15 cellular contexts compared by ENCODE assay signal in the genomic region with DNA sequence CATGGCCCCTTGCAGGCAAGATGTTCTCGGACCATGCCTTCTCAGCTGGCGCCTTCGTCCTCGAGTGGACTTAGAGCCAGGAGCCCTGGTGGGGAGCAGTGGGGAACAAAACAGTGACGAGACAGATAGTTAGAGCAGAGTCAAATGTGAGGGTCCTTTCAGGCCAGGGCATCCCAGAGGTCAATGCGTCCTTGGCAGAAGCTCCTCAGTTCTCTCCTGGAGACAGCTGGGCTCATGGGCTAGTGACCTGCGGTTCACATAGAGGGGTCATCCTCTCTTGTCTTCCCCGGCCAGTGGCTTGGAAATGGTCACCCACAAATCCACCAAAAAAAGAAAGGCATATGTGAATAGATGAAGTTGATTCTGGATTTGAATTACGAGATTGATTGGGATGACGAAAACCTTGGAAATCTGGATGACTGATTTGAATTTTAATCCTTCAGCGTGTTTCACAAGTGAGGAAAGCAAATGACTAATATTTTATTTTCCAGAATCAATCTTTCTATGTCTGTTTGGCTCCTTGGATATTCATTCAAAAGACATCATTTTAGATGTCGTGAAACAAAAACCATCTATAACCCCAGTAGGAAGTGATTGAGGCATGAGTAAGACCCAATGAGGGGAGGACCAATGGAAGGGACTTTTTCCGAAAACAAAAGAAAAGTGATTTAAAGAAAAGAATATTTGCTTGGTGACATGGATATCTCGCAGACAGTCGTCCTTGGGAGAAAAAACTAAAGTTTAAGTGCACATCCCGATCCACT.
DNase-seq lines count a peak whose midpoint lies in the region; ATAC-seq and TF ChIP-seq lines count a peak whose summit lies in the region.
"Had no signal": no experiment of that assay in that cellular context is flagged by ENCODE, and none has a peak within 500 bp of the region (broad histone marks: within the 10 kb centered on the region; RNA-seq: fewer than 3 reads in every experiment).

No MANE protein-coding gene starts in this region.

- no peak for TF ChIP-seq POLR2A in sigmoid colon (IDR thresholded peaks at IDR 0.05)

- peak overlapping the region; percentile 100 for H3K27ac ChIP-seq in PC-3 (ENCODE audit: low read length)
- peak overlapping the region; percentile 47 to 70 for H3K27ac ChIP-seq in esophagus (ENCODE audit: low read depth in 2 of 2, low read length in 1 of 2)
- H3K27ac ChIP-seq in sigmoid colon = peak overlapping the region; percentile 51 to 75 (median 64)
- H3K27ac ChIP-seq: C4-2B, colonic mucosa, lower lobe of right lung had no signal

- WGBS in esophagus, 2 donors = 73 to 75% methylated on average over 16 of the region's 16 CpGs
- 89% methylated on average over 16 of the region's 16 CpGs for WGBS in sigmoid colon, 2 donors

- H3K36me3 ChIP-seq in PC-3 (ENCODE audit: low read depth, low read length) = no peaks in the 10 kb centered on the region
- H3K36me3 ChIP-seq in esophagus (ENCODE audit: control insufficient read depth in 2 of 2, insufficient read depth in 2 of 2, low read length in 1 of 2) = no peaks in the 10 kb centered on the region
- H3K36me3 ChIP-seq in sigmoid colon = no peaks in the 10 kb centered on the region
- H3K36me3 ChIP-seq: colonic mucosa, lower lobe of right lung had no signal

- no peak for TF ChIP-seq EP300 in sigmoid colon (IDR thresholded peaks at IDR 0.05)

- H3K4me3 ChIP-seq in PC-3 (ENCODE audit: low read length) (peak overlapping the region; percentile 39; the same call in 1 of the 2 replicates), esophagus (ENCODE audit: low read depth in 1 of 2, low read length in 2 of 2) (no peak overlapping the region), sigmoid colon (no peak overlapping the region)
- H3K4me3 ChIP-seq: colonic mucosa, lower lobe of right lung had no signal

- peaks cover 9% of the 10 kb centered on the region for H3F3A ChIP-seq in PC-3 (ENCODE audit: low read length, unreplicated experiment)

- peak overlapping the region; percentile 69 for H3K4me2 ChIP-seq in PC-3 (ENCODE audit: low read length)

- POLR2A ChIA-PET in PC-3 (lab: Charles Lee; ENCODE audit: unreplicated experiment) = no interaction called here

- H3K27me3 ChIP-seq in PC-3 (ENCODE audit: low read length) = no peaks in the 10 kb centered on the region
- no peaks in the 10 kb centered on the region for H3K27me3 ChIP-seq in esophagus (ENCODE audit: control insufficient read depth in 1 of 2, insufficient read depth in 2 of 2, low read length in 2 of 2)
- no peaks in the 10 kb centered on the region for H3K27me3 ChIP-seq in sigmoid colon
- H3K27me3 ChIP-seq: colonic mucosa had no signal

- no peaks in the 10 kb centered on the region for H3K9me2 ChIP-seq in PC-3 (replicated peaks; ENCODE audit: low read length)

- H4K20me1 ChIP-seq in PC-3 (ENCODE audit: low read length) = no peaks in the 10 kb centered on the region

- H3K4me1 ChIP-seq in PC-3 (ENCODE audit: insufficient read depth, low read length) (peaks cover 42% of the 10 kb centered on the region), esophagus (ENCODE audit: control insufficient read depth in 2 of 2, insufficient read depth in 2 of 2, low read length in 1 of 2) (no peaks in the 10 kb centered on the region), sigmoid colon (peaks cover 0 to 36% (median 19%) of the 10 kb centered on the region in 4 donors)
- H3K4me1 ChIP-seq: colonic mucosa, lower lobe of right lung had no signal

- H3K9me3 ChIP-seq in PC-3 (ENCODE audit: low read length) (no peaks in the 10 kb centered on the region), esophagus (ENCODE audit: control insufficient read depth in 2 of 2, insufficient read depth in 1 of 2, low read depth in 1 of 2, low read length in 1 of 2) (no peaks in the 10 kb centered on the region), sigmoid colon (no peaks in the 10 kb centered on the region)
- H3K9me3 ChIP-seq: colonic mucosa, lower lobe of right lung had no signal

- no peak for TF ChIP-seq CTCF in PC-3 (conservative IDR thresholded peaks at IDR 0.05; ENCODE audit: low read depth, low read length)
- TF ChIP-seq CTCF in sigmoid colon (IDR thresholded peaks at IDR 0.05) = no peak

- peak; percentile 74 for DNase-seq in EH (ENCODE audit: low read depth)
- DNase-seq in PC-3 = peak; percentile 90
- DNase-seq in sigmoid colon = no peak
- DNase-seq in activated CD4-positive, alpha-beta T cell treated with anti-CD3 and anti-CD28 coated beads, Interleukin-2, amount 50 U/mL, for 4 hours = no peak
- no peak for DNase-seq in epidermal melanocyte (ENCODE audit: insufficient read length, low spot score)
- no peak for DNase-seq in occipital lobe (lab: John Stamatoyannopoulos, UW)
- DNase-seq: activated naive CD4-positive, alpha-beta T cell treated with anti-CD3 and anti-CD28 coated beads, Interleukin-2, amount 50 U/mL, for 16 hours; colonic mucosa; lower lobe of right lung; NCI-H510A treated with DMSO at 0.1 percent for 48 hours; stimulated activated CD4-positive, alpha-beta T cell treated with anti-CD3 and anti-CD28 coated beads, Interleukin-2, amount 100 ng/mL, for 48 hours; stimulated activated naive CD4-positive, alpha-beta T cell treated with Interleukin-2 at 50 U/mL for 16 hours had no signal

- CTCF ChIA-PET in PC-3 (lab: Charles Lee) = no interaction called here

- no peak overlapping the region for H2AFZ ChIP-seq in PC-3 (ENCODE audit: low read length)

- TSS peak; percentile 94 for BruUV-seq in PC-3 (replicated peaks; lab: Mats Ljungman, UMichigan)

- ATAC-seq in PC-3 = peak; percentile 70
- no peak for ATAC-seq in HG03521 (IDR thresholded peaks at IDR 0.05; ENCODE audit: unreplicated experiment)

- peaks cover 10% of the 10 kb centered on the region for H3K79me2 ChIP-seq in PC-3 (ENCODE audit: low read length)

- H3K9ac ChIP-seq in PC-3 (ENCODE audit: low read length) = peak overlapping the region; percentile 96

- intact Hi-C loops in PC-3 (cut with micrococcal nuclease) = loop anchor here (1.0 kb wide), 1 partner anchor 35 kb away; no protein-coding TSS in a partner anchor
- intact Hi-C loops in sigmoid colon (cut with DNase I) = no loop called here

Comparison
In these comparisons a context has a peak if more than half of its experiments do, and no peak if none do; other contexts are left out.
1. DNase-seq: peak in EH (single experiment) and PC-3 (single experiment); none in sigmoid colon (single experiment), activated CD4-positive, alpha-beta T cell treated with anti-CD3 and anti-CD28 coated beads, Interleukin-2, amount 50 U/mL, for 4 hours (0 of 2), epidermal melanocyte (single experiment) and occipital lobe (single experiment).
2. Peak in every context shown above with its lines, with median percentiles within 50 percentile points of each other: H3K27ac ChIP-seq.